8 cellular contexts compared by ENCODE assay signal in genomic region chr15:43748376-43748775, GRCh38. TPM values are rescaled to one million over a fixed set of nuclear protein-coding genes. Genes with fewer than 3 reads are reported as not detected.
DNase-seq lines count a peak whose midpoint lies in the region; TF ChIP-seq lines count a peak whose summit lies in the region.
"Had no signal": no experiment of that assay in that cellular context is flagged by ENCODE, and none has a peak within 500 bp of the region (broad histone marks: within the 10 kb centered on the region; RNA-seq: fewer than 3 reads in every experiment).

No MANE protein-coding gene starts in this region.

- H3K4me3 ChIP-seq in GM06990 (replicated peaks; ENCODE audit: low read depth, low read length) (peak overlapping the region; percentile 91), OCI-LY3 (ENCODE audit: low read length) (peak overlapping the region; percentile 91)

- H3K9me3 ChIP-seq in OCI-LY3 (ENCODE audit: insufficient read depth, low read length) = no peaks in the 10 kb centered on the region

- H3K4me2 ChIP-seq in OCI-LY3 (ENCODE audit: low read length) = peak overlapping the region; percentile 82

- peaks cover 58% of the 10 kb centered on the region for H4K20me1 ChIP-seq in OCI-LY3 (ENCODE audit: insufficient read depth, low read length)

- H3K36me3 Mint-ChIP-seq in osteocyte (ENCODE audit: unreplicated experiment) = peaks cover 7% of the 10 kb centered on the region

- peak overlapping the region; percentile 24 for H3K27ac Mint-ChIP-seq in osteocyte (ENCODE audit: unreplicated experiment)

- intact Hi-C loops in head of caudate nucleus (cut with DNase I) = loop anchor here (5.0 to 10.0 kb wide), 2 partner anchors 46 to 231 kb away; partner anchors contain the start of genes MAP1A and SERF2

- H3K27me3 ChIP-seq in GM06990 (replicated peaks; ENCODE audit: control insufficient read depth, insufficient read depth, low read length) (no peaks in the 10 kb centered on the region), OCI-LY3 (ENCODE audit: low read depth, low read length) (no peaks in the 10 kb centered on the region)

- H3K36me3 ChIP-seq in GM06990 (ENCODE audit: control insufficient read depth, insufficient read depth, low read length) (peaks cover 4% of the 10 kb centered on the region), OCI-LY3 (replicated peaks; ENCODE audit: low read depth, low read length) (peaks cover 30% of the 10 kb centered on the region)

- H3K9me3 Mint-ChIP-seq in osteocyte (ENCODE audit: unreplicated experiment) = no peaks in the 10 kb centered on the region

- 0 out of 2 replicates have a peak overlapping the region, but pooled peaks have one; percentile 6 for H3K27ac ChIP-seq in OCI-LY3 (ENCODE audit: low read length)

- TF ChIP-seq CTCF in GM06990 (IDR thresholded peaks at IDR 0.05; ENCODE audit: insufficient read depth, low read length, poor library complexity, severe bottlenecking) (no peak), OCI-LY3 (IDR thresholded peaks at IDR 0.05; ENCODE audit: low read depth, low read length) (no peak), osteocyte (IDR thresholded peaks at IDR 0.05) (no peak)

- peak overlapping the region; percentile 88 for H3K4me3 Mint-ChIP-seq in osteocyte (ENCODE audit: unreplicated experiment)

- no peak for DNase-seq in GM06990 (ENCODE audit: extremely low read depth, insufficient read length)
- peak; percentile 8 for DNase-seq in effector CD4-positive, alpha-beta T cell
- no peak for DNase-seq in osteocyte (ENCODE audit: extremely low spot score, unreplicated experiment)
- DNase-seq in head of caudate nucleus = no peak
- no peak for DNase-seq in cortex of kidney (lab: John Stamatoyannopoulos, UW)
- DNase-seq in midbrain (lab: John Stamatoyannopoulos, UW) = no peak
- DNase-seq: NCI-H1436 had no signal

- H3K4me1 Mint-ChIP-seq in osteocyte (ENCODE audit: unreplicated experiment) = peaks cover 41% of the 10 kb centered on the region

- H3K27me3 Mint-ChIP-seq in osteocyte (ENCODE audit: unreplicated experiment) = no peaks in the 10 kb centered on the region

- H3K4me1 ChIP-seq in OCI-LY3 (ENCODE audit: low read length) = peaks cover 49% of the 10 kb centered on the region

- peak overlapping the region; percentile 99; the same call in 1 of the 2 replicates for H3K9ac ChIP-seq in OCI-LY3 (ENCODE audit: low read length)

- no peak overlapping the region for H2AFZ ChIP-seq in OCI-LY3 (ENCODE audit: low read depth, low read length)

- H3K79me2 ChIP-seq in OCI-LY3 (ENCODE audit: low read length) = peaks cover 76% of the 10 kb centered on the region

RNA-seq across cellular contexts. Expression of gene PDIA3, which starts 2.1 kb away (rescaled TPM):
- 496 and 527 TPM in 2 replicates for total RNA-seq in osteocyte

RNA-seq across cellular contexts. Expression of gene ELL3, which starts 28.4 kb away (rescaled TPM):
- total RNA-seq in osteocyte = 1.6 and 2.3 TPM in 2 replicates

RNA-seq across cellular contexts. Expression of gene SERF2, which starts 43.7 kb away (rescaled TPM):
- 1,268 and 1,325 TPM in 2 replicates for total RNA-seq in osteocyte

RNA-seq across cellular contexts. Expression of gene SERINC4, which starts 51.6 kb away (rescaled TPM):
- not detected in 2 replicates for total RNA-seq in osteocyte

RNA-seq across cellular contexts. Expression of gene HYPK, which starts 52.0 kb away (rescaled TPM):
- 13.7 and 14.0 TPM in 2 replicates for total RNA-seq in osteocyte
